1 cellular context compared by ENCODE assay signal in genomic region chr9:124281934-124282351, GRCh38.
TF ChIP-seq lines count a peak whose summit lies in the region.

No MANE protein-coding gene starts in this region.

TF ChIP-seq in H1, 55 proteins besides CTCF, POLR2A, EP300 and RAD21:
- no peak for TF ChIP-seq BCL11A (IDR thresholded peaks at IDR 0.05; ENCODE audit: low read depth in 2 of 2, low read length in 2 of 2)
- no peak for TF ChIP-seq YY1 (IDR thresholded peaks at IDR 0.05; ENCODE audit: low read depth, low read length)
